36 cellular contexts compared by ENCODE assay signal in genomic region chr5:124566875-124567450, GRCh38.
"Had no signal": no experiment of that assay in that cellular context is flagged by ENCODE, and none has a peak within 500 bp of the region (broad histone marks: within the 10 kb centered on the region; RNA-seq: fewer than 3 reads in every experiment).

No MANE protein-coding gene starts in this region.

- H3K9ac ChIP-seq: KMS-11 had no signal

- DNase-seq: Karpas-422, Kasumi-1, MM.1S, MV-4-11, NCI-H1048, NCI-H1092, NCI-H1092 treated with DMSO at 0.1 percent for 48 hours, NCI-H1105, NCI-H1105 treated with DMSO at 0.1 percent for 48 hours, NCI-H1417, NCI-H1417 treated with DMSO at 0.1 percent for 48 hours, NCI-H1436, NCI-H1436 treated with DMSO at 0.1 percent for 48 hours, NCI-H146, NCI-H1694, NCI-H1694 treated with DMSO at 0.1 percent for 48 hours, NCI-H187, NCI-H187 treated with DMSO at 0.1 percent for 48 hours, NCI-H1930, NCI-H2029, NCI-H2029 treated with DMSO at 0.1 percent for 48 hours, NCI-H2081, NCI-H2081 treated with DMSO at 0.1 percent for 48 hours, NCI-H2107, NCI-H2171, NCI-H2171 treated with DMSO at 0.1 percent for 48 hours, NCI-H2227 treated with DMSO at 0.1 percent for 48 hours, NCI-H345, NCI-H446, NCI-H446 treated with DMSO at 0.1 percent for 48 hours, NCI-H510A, NCI-H510A treated with DMSO at 0.1 percent for 48 hours, NCI-H524, NCI-H524 treated with DMSO at 0.1 percent for 48 hours, NCI-H526 had no signal

- H3K4me2 ChIP-seq: KMS-11 had no signal

- H3K27ac ChIP-seq: KMS-11 had no signal
